Comparison of ENCODE assay signal across 22 cellular contexts in the genomic region with DNA sequence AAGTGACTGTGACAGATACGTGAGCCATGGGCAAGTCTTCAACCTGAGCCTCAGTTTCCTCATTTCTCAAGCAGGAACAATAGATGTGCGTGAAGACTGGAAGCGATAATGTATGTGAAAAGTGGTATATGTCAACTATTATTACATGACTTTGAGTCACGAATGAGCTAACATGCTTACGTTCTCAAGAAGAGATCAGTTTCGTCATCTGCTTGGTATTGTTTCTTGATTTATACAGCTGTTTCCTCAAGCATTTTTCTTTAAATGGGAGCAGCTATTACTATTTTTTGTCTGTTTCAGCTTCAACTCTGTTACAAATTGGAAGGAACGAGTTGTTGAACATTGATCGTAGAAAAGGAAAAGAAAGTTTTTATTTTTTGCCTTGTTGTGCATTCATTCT. TPM values are rescaled to one million over a fixed set of nuclear protein-coding genes. Genes with fewer than 3 reads are reported as not detected.
A peak's percentile ranks its signal among the peaks of the same experiment; 100 is the strongest.
DNase-seq lines count a peak whose midpoint lies in the region; ATAC-seq and TF ChIP-seq lines count a peak whose summit lies in the region.
"Had no signal": no experiment of that assay in that cellular context is flagged by ENCODE, and none has a peak within 500 bp of the region (broad histone marks: within the 10 kb centered on the region; RNA-seq: fewer than 3 reads in every experiment).

No MANE protein-coding gene starts in this region.

- H3K9me3 Mint-ChIP-seq in endothelial cell (ENCODE audit: unreplicated experiment) = no peaks in the 10 kb centered on the region
- H3K9me3 Mint-ChIP-seq: IgD-negative memory B cell had no signal

- peak; percentile 17 for DNase-seq in HCEC 1CT
- DNase-seq in endothelial cell (ENCODE audit: low spot score) = no peak
- DNase-seq in fibroblast of peridontal ligament (ENCODE audit: extremely low read depth) = peak; percentile 59
- peak; percentile 78 for DNase-seq in pulmonary artery endothelial cell (ENCODE audit: low read depth, low spot score)
- DNase-seq in SKM-1 (lab: John Stamatoyannopoulos, UW; ENCODE audit: unreplicated experiment) = no peak
- no peak for DNase-seq in putamen (ENCODE audit: low spot score)
- DNase-seq in SIG-M5 (lab: John Stamatoyannopoulos, UW) = no peak
- DNase-seq: BE2C, DMS153, DND-41, NCI-H1048, NCI-H1417, NCI-H187, NCI-H446, NCI-H524 treated with DMSO at 0.1 percent for 48 hours, NCI-H774, PC-3, SJCRH30 had no signal

- H3K4me1 Mint-ChIP-seq in endothelial cell (ENCODE audit: unreplicated experiment) = peaks cover 43% of the 10 kb centered on the region
- H3K4me1 Mint-ChIP-seq: IgD-negative memory B cell had no signal

- H3K36me3 Mint-ChIP-seq in endothelial cell (ENCODE audit: low read depth, unreplicated experiment) = peaks cover 21% of the 10 kb centered on the region
- H3K36me3 Mint-ChIP-seq: IgD-negative memory B cell had no signal

- no peak overlapping the region for H3K4me3 Mint-ChIP-seq in endothelial cell (ENCODE audit: unreplicated experiment)
- H3K4me3 Mint-ChIP-seq: IgD-negative memory B cell had no signal

- ATAC-seq in HG03108 (IDR thresholded peaks at IDR 0.05; ENCODE audit: unreplicated experiment) = no peak
- ATAC-seq: A549, PC-3, SK-N-SH treated with all-trans-retinoic acid at 6 μM for 48 hours had no signal

- H3K27me3 Mint-ChIP-seq in endothelial cell (ENCODE audit: unreplicated experiment) = peaks cover 4% of the 10 kb centered on the region

- H3K27ac Mint-ChIP-seq in endothelial cell (ENCODE audit: unreplicated experiment) = peak overlapping the region; percentile 64
- H3K27ac Mint-ChIP-seq: IgD-negative memory B cell had no signal

- TF ChIP-seq CTCF in endothelial cell (IDR thresholded peaks at IDR 0.05; ENCODE audit: unreplicated experiment) = no peak

RNA-seq across cellular contexts. Expression of a gene that starts 48.5 kb away (rescaled TPM):
- 45.8 TPM for total RNA-seq in endothelial cell (ENCODE audit: unreplicated experiment)
- total RNA-seq in pulmonary artery endothelial cell = 25.3 and 50.6 TPM in 2 replicates

Comparison
In these comparisons a context has a peak if more than half of its experiments do, and no peak if none do; other contexts are left out.
1. DNase-seq: peak in HCEC 1CT (single experiment), fibroblast of peridontal ligament (single experiment) and pulmonary artery endothelial cell (single experiment); none in endothelial cell (single experiment), SKM-1 (single experiment), putamen (single experiment) and SIG-M5 (single experiment).